14 cellular contexts compared by ENCODE assay signal in the genomic region with DNA sequence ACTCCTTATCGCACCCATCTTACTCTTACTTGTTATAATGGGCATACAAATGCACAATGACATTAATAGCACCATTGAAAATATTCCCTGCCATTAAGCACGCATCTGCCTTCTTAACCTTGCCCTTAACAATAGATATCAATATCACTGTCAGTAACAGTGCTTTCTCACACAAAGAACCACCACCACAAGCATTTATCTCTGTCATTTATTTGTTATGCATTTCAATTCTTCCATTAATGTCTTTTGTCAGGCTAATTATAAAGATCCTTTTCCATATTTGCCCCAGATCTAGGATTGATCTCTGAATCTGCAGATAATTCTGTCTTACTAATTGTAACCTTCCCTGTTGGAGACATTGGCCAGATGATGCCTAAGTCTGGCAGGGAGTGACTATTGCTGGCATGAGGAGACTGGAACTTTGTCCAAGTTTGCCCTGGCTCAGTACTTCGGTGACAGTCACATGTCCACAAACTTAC.
"Had no signal": no experiment of that assay in that cellular context is flagged by ENCODE, and none has a peak within 500 bp of the region (broad histone marks: within the 10 kb centered on the region; RNA-seq: fewer than 3 reads in every experiment).

No MANE protein-coding gene starts in this region.

- H3K9ac ChIP-seq: neural progenitor cell had no signal

- H3K27ac ChIP-seq: lower lobe of right lung, neural progenitor cell, ovary had no signal

- DNase-seq: activated CD4-positive, alpha-beta memory T cell treated with anti-CD3 and anti-CD28 coated beads, Interleukin-2, amount 10 ng/mL, durations not matched to agents 7 days and 5 days; activated CD4-positive, alpha-beta T cell treated with anti-CD3 and anti-CD28 coated beads for 36 hours; activated effector memory CD4-positive, alpha-beta T cell treated with Interleukin-2 at 50 U/mL for 16 hours; activated naive CD4-positive, alpha-beta T cell treated with anti-CD3 and anti-CD28 coated beads, Interleukin-2, amount 50 U/mL, for 16 hours; activated T-cell treated with anti-CD3 and anti-CD28 coated beads, Interleukin-2, amount 50 U/mL, for 4 hours; kidney glomerular epithelial cell; lower lobe of right lung; ovary; stimulated activated CD4-positive, alpha-beta T cell treated with anti-CD3 and anti-CD28 coated beads, Interleukin-12 subunit alpha, Interleukin-12 subunit beta, amount 100 ng/mL, for 4 hours; stimulated activated CD4-positive, alpha-beta T cell treated with anti-CD3 and anti-CD28 coated beads, Interleukin-2, amount 100 ng/mL, for 24 hours; T-helper 17 cell had no signal

- H3K9me3 ChIP-seq: lower lobe of right lung, ovary had no signal

- ATAC-seq: activated CD4-positive, alpha-beta T cell treated with anti-CD3 and anti-CD28 coated beads for 36 hours; activated T-cell treated with anti-CD3 and anti-CD28 coated beads, Interleukin-2, amount 50 U/mL, for 4 hours; esophagus mucosa; lower lobe of right lung; stimulated activated effector memory CD8-positive, alpha-beta T cell treated with anti-CD3 and anti-CD28 coated beads, Interleukin-12 subunit alpha, Interleukin-12 subunit beta, amount 100 ng/mL, for 72 hours; T-helper 17 cell had no signal

- H3K36me3 ChIP-seq: lower lobe of right lung, neural progenitor cell, ovary had no signal

- H3K4me3 ChIP-seq: lower lobe of right lung, neural progenitor cell, ovary had no signal

- H3K27me3 ChIP-seq: neural progenitor cell, ovary had no signal

- H2AFZ ChIP-seq: neural progenitor cell had no signal

- H3K4me1 ChIP-seq: lower lobe of right lung, neural progenitor cell had no signal

- H3K4me2 ChIP-seq: neural progenitor cell had no signal
